In the genomic region with DNA sequence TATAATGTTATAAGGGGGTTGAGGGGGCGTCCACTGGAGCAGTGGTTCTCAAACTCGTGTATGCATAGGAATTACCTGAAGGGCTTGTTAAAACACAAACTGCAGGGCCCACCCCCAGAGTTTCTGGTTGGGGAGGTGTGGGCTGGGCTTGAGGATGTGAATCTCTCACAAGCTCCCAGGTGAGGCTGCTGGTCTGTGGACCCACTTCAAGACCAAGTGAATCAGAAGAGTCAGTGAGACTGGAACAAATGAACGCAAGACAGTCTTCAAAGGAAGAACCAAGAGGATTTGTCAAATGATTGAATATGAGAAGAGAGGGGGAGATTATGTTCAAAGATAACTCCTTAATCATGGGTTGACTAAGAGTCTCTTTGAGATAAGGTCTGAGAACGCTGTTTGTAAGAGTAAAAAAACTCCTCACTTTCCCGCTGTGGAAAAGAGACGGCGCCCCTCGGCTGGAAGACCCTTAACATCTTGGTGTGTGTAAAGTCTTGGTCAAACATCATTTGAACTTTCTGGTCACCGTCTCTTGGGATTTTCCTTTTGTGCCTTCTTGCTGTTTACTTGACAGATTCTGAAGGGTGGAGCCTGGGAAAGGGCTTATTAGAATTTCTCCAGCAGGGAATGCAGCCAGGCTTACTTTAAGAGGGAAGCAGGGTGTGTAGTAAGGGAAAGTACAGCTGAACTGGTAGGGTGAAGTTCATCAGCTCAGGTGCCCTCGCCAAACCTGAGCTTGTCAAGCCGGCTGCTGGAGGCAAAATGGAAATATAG, we compare ENCODE assay signal across 8 cellular contexts. TPM values are rescaled to one million over a fixed set of nuclear protein-coding genes. Genes with fewer than 3 reads are reported as not detected.
DNase-seq lines count a peak whose midpoint lies in the region; ATAC-seq lines count a peak whose summit lies in the region.
"Had no signal": no experiment of that assay in that cellular context is flagged by ENCODE, and none has a peak within 500 bp of the region (broad histone marks: within the 10 kb centered on the region; RNA-seq: fewer than 3 reads in every experiment).

No MANE protein-coding gene starts in this region.

- peaks cover 23% of the 10 kb centered on the region for H3K4me1 Mint-ChIP-seq in T-helper 17 cell
- H3K4me1 Mint-ChIP-seq in activated naive CD8-positive, alpha-beta T cell treated with anti-CD3 and anti-CD28 coated beads, Interleukin-2, amount 50 U/mL, for 24 hours = peaks cover 88% of the 10 kb centered on the region
- H3K4me1 Mint-ChIP-seq in stimulated activated naive B cell treated with anti-CD40 and anti-IgM and Interleukin-4, amounts not matched to agents 10 μg/mL and 1 μg/mL and 100 μg/mL, for 72 hours = peaks cover 23 to 68% of the 10 kb centered on the region in 2 donors

- DNase-seq in T-helper 17 cell = no peak
- DNase-seq in activated naive CD8-positive, alpha-beta T cell treated with anti-CD3 and anti-CD28 coated beads, Interleukin-2, amount 50 U/mL, for 24 hours = peak; percentile 41
- DNase-seq in mucosa of gallbladder (ENCODE audit: low spot score) = peak; percentile 38
- no peak for DNase-seq in stimulated activated naive B cell treated with anti-CD40 and anti-IgM and Interleukin-4, amounts not matched to agents 10 μg/mL and 1 μg/mL and 100 μg/mL, for 72 hours
- no peak for DNase-seq in AML-193 (lab: John Stamatoyannopoulos, UW)
- DNase-seq in ecto neural progenitor cell (ENCODE audit: low spot score) = no peak
- no peak for DNase-seq in NCI-H2227 treated with DMSO at 0.1 percent for 48 hours (lab: John Stamatoyannopoulos, UW)
- DNase-seq: MV-4-11 had no signal

- H3K36me3 Mint-ChIP-seq in T-helper 17 cell (ENCODE audit: low read depth) = no peaks in the 10 kb centered on the region
- peaks cover 22% of the 10 kb centered on the region for H3K36me3 Mint-ChIP-seq in activated naive CD8-positive, alpha-beta T cell treated with anti-CD3 and anti-CD28 coated beads, Interleukin-2, amount 50 U/mL, for 24 hours (ENCODE audit: low read depth)
- H3K36me3 Mint-ChIP-seq in stimulated activated naive B cell treated with anti-CD40 and anti-IgM and Interleukin-4, amounts not matched to agents 10 μg/mL and 1 μg/mL and 100 μg/mL, for 72 hours = peaks cover 14 to 27% of the 10 kb centered on the region in 2 donors

- no peak overlapping the region for H3K4me3 Mint-ChIP-seq in T-helper 17 cell
- peak overlapping the region; percentile 25 for H3K4me3 Mint-ChIP-seq in activated naive CD8-positive, alpha-beta T cell treated with anti-CD3 and anti-CD28 coated beads, Interleukin-2, amount 50 U/mL, for 24 hours
- no peak overlapping the region for H3K4me3 Mint-ChIP-seq in stimulated activated naive B cell treated with anti-CD40 and anti-IgM and Interleukin-4, amounts not matched to agents 10 μg/mL and 1 μg/mL and 100 μg/mL, for 72 hours

- no peaks in the 10 kb centered on the region for H3K9me3 Mint-ChIP-seq in activated naive CD8-positive, alpha-beta T cell treated with anti-CD3 and anti-CD28 coated beads, Interleukin-2, amount 50 U/mL, for 24 hours
- no peaks in the 10 kb centered on the region for H3K9me3 Mint-ChIP-seq in stimulated activated naive B cell treated with anti-CD40 and anti-IgM and Interleukin-4, amounts not matched to agents 10 μg/mL and 1 μg/mL and 100 μg/mL, for 72 hours

- H3K9me3 ChIP-seq in T-helper 17 cell (ENCODE audit: control insufficient read depth, low read length, poor library complexity, severe bottlenecking) = peaks cover 2% of the 10 kb centered on the region

- H3K27me3 Mint-ChIP-seq in T-helper 17 cell = no peaks in the 10 kb centered on the region
- H3K27me3 Mint-ChIP-seq in activated naive CD8-positive, alpha-beta T cell treated with anti-CD3 and anti-CD28 coated beads, Interleukin-2, amount 50 U/mL, for 24 hours = peaks cover 2% of the 10 kb centered on the region
- H3K27me3 Mint-ChIP-seq in stimulated activated naive B cell treated with anti-CD40 and anti-IgM and Interleukin-4, amounts not matched to agents 10 μg/mL and 1 μg/mL and 100 μg/mL, for 72 hours = no peaks in the 10 kb centered on the region

- peak overlapping the region; percentile 34 for H3K27ac Mint-ChIP-seq in T-helper 17 cell
- peak overlapping the region; percentile 87 for H3K27ac Mint-ChIP-seq in activated naive CD8-positive, alpha-beta T cell treated with anti-CD3 and anti-CD28 coated beads, Interleukin-2, amount 50 U/mL, for 24 hours
- H3K27ac Mint-ChIP-seq in stimulated activated naive B cell treated with anti-CD40 and anti-IgM and Interleukin-4, amounts not matched to agents 10 μg/mL and 1 μg/mL and 100 μg/mL, for 72 hours = peak overlapping the region; percentile 56

- ATAC-seq in T-helper 17 cell = no peak
- peak; percentile 74 for ATAC-seq in activated naive CD8-positive, alpha-beta T cell treated with anti-CD3 and anti-CD28 coated beads, Interleukin-2, amount 50 U/mL, for 24 hours
- no peak for ATAC-seq in stimulated activated naive B cell treated with anti-CD40 and anti-IgM and Interleukin-4, amounts not matched to agents 10 μg/mL and 1 μg/mL and 100 μg/mL, for 72 hours (replicated peaks)

RNA-seq across cellular contexts. Expression of a gene that starts 5.3 kb away (rescaled TPM):
- total RNA-seq in T-helper 17 cell = 100 to 1,000 TPM; 116 to 117 TPM
- 63.0 TPM for total RNA-seq in mucosa of gallbladder

Comparison
In these comparisons a context has a peak if more than half of its experiments do, and no peak if none do; other contexts are left out.
1. DNase-seq: peak in activated naive CD8-positive, alpha-beta T cell treated with anti-CD3 and anti-CD28 coated beads, Interleukin-2, amount 50 U/mL, for 24 hours (single experiment) and mucosa of gallbladder (single experiment); none in T-helper 17 cell (0 of 3), stimulated activated naive B cell treated with anti-CD40 and anti-IgM and Interleukin-4, amounts not matched to agents 10 μg/mL and 1 μg/mL and 100 μg/mL, for 72 hours (single experiment), AML-193 (0 of 2), ecto neural progenitor cell (single experiment) and NCI-H2227 treated with DMSO at 0.1 percent for 48 hours (single experiment).
2. H3K27ac Mint-ChIP-seq: peak in every context shown above with its lines; median percentile 87 in activated naive CD8-positive, alpha-beta T cell treated with anti-CD3 and anti-CD28 coated beads, Interleukin-2, amount 50 U/mL, for 24 hours; 56 in stimulated activated naive B cell treated with anti-CD40 and anti-IgM and Interleukin-4, amounts not matched to agents 10 μg/mL and 1 μg/mL and 100 μg/mL, for 72 hours; 34 in T-helper 17 cell.